In the genomic region with DNA sequence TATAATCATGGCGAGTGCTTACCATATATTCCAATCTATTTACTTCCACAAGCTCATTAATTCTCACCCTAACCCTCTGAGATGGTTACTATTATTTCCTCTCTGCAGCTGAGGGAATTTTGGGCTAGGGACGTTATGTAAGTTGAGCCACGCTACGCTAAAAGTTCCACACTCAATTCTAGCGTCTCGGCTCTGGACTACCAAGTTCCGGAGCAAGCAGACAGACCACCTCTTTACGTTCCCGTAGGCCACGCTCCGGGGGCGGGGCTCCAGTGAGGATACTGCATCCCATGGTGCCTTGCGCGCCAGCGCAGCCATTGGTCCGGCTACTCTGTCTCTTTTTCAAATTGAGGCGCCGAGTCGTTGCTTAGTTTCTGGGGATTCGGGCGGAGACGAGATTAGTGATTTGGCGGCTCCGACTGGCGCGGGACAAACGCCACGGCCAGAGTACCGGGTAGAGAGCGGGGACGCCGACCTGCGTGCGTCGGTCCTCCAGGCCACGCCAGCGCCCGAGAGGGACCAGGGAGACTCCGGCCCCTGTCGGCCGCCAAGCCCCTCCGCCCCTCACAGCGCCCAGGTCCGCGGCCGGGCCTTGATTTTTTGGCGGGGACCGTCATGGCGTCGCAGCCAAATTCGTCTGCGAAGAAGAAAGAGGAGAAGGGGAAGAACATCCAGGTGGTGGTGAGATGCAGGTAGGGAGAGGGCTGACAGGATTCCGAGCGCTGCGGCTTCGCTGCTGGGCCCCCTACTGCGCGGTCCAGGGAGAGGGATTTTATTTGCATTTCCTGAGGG, we compare ENCODE assay signal across 1 cellular context.
A peak's percentile ranks its signal among the peaks of the same experiment; 100 is the strongest.
TF ChIP-seq lines count a peak whose summit lies in the region.

KIF11 (plus strand) TSS at position 370 of the 792 bp plus-strand sequence; CDS start at position 616, 246 bp downstream.

TF ChIP-seq in K562, 482 proteins besides CTCF, POLR2A, EP300 and RAD21 (continued from another document and continues in another):
- TF ChIP-seq, protein P1, sequence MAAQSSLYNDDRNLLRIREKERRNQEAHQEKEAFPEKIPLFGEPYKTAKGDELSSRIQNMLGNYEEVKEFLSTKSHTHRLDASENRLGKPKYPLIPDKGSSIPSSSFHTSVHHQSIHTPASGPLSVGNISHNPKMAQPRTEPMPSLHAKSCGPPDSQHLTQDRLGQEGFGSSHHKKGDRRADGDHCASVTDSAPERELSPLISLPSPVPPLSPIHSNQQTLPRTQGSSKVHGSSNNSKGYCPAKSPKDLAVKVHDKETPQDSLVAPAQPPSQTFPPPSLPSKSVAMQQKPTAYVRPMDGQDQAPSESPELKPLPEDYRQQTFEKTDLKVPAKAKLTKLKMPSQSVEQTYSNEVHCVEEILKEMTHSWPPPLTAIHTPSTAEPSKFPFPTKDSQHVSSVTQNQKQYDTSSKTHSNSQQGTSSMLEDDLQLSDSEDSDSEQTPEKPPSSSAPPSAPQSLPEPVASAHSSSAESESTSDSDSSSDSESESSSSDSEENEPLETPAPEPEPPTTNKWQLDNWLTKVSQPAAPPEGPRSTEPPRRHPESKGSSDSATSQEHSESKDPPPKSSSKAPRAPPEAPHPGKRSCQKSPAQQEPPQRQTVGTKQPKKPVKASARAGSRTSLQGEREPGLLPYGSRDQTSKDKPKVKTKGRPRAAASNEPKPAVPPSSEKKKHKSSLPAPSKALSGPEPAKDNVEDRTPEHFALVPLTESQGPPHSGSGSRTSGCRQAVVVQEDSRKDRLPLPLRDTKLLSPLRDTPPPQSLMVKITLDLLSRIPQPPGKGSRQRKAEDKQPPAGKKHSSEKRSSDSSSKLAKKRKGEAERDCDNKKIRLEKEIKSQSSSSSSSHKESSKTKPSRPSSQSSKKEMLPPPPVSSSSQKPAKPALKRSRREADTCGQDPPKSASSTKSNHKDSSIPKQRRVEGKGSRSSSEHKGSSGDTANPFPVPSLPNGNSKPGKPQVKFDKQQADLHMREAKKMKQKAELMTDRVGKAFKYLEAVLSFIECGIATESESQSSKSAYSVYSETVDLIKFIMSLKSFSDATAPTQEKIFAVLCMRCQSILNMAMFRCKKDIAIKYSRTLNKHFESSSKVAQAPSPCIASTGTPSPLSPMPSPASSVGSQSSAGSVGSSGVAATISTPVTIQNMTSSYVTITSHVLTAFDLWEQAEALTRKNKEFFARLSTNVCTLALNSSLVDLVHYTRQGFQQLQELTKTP (IDR thresholded peaks at IDR 0.05; ENCODE audit: low read depth in 1 of 2, partially characterized antibody in 2 of 2) = no peak
- TF ChIP-seq, protein P2, sequence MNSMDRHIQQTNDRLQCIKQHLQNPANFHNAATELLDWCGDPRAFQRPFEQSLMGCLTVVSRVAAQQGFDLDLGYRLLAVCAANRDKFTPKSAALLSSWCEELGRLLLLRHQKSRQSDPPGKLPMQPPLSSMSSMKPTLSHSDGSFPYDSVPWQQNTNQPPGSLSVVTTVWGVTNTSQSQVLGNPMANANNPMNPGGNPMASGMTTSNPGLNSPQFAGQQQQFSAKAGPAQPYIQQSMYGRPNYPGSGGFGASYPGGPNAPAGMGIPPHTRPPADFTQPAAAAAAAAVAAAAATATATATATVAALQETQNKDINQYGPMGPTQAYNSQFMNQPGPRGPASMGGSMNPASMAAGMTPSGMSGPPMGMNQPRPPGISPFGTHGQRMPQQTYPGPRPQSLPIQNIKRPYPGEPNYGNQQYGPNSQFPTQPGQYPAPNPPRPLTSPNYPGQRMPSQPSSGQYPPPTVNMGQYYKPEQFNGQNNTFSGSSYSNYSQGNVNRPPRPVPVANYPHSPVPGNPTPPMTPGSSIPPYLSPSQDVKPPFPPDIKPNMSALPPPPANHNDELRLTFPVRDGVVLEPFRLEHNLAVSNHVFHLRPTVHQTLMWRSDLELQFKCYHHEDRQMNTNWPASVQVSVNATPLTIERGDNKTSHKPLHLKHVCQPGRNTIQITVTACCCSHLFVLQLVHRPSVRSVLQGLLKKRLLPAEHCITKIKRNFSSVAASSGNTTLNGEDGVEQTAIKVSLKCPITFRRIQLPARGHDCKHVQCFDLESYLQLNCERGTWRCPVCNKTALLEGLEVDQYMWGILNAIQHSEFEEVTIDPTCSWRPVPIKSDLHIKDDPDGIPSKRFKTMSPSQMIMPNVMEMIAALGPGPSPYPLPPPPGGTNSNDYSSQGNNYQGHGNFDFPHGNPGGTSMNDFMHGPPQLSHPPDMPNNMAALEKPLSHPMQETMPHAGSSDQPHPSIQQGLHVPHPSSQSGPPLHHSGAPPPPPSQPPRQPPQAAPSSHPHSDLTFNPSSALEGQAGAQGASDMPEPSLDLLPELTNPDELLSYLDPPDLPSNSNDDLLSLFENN (IDR thresholded peaks at IDR 0.05; ENCODE audit: low read depth in 2 of 2, low read length in 2 of 2) = peak in 1 of 2 experiments; percentile 16; a peak in 1 of 4 replicates
- TF ChIP-seq BDP1 (IDR thresholded peaks at IDR 0.05; ENCODE audit: insufficient read depth, insufficient read length) (no peak), ETS2 (tag; IDR thresholded peaks at IDR 0.05; ENCODE audit: borderline replicate concordance, poor library complexity, severe bottlenecking) (no peak), MBD2 (IDR thresholded peaks at IDR 0.05; ENCODE audit: borderline replicate concordance, low read depth) (peak; percentile 26; the same call in 1 of the 2 replicates), IFI16 (CRISPR knock-in tag; IDR thresholded peaks at IDR 0.05) (no peak), HNRNPH1 (optimal IDR thresholded peaks at IDR 0.05; ENCODE audit: low read depth, low read length) (no peak), ZNF717 (CRISPR knock-in tag; IDR thresholded peaks at IDR 0.05) (no peak), ZNF766 (CRISPR knock-in tag; conservative IDR thresholded peaks at IDR 0.05) (no peak), SAFB2 (IDR thresholded peaks at IDR 0.05; ENCODE audit: borderline replicate concordance, low read depth, low read length, severe bottlenecking) (no peak), ZNF23 (CRISPR knock-in tag; IDR thresholded peaks at IDR 0.05) (no peak), RBM14 (IDR thresholded peaks at IDR 0.05; ENCODE audit: borderline replicate concordance, insufficient read depth, low read depth, low read length) (no peak), ZNF274 (IDR thresholded peaks at IDR 0.05; ENCODE audit: borderline replicate concordance, low read depth, low read length) (no peak), CCNT2 (IDR thresholded peaks at IDR 0.05; ENCODE audit: borderline replicate concordance, extremely low read depth, insufficient read length, low read depth, low read length) (no peak), CBX2 (IDR thresholded peaks at IDR 0.05; ENCODE audit: insufficient read depth, low read length, poor library complexity, severe bottlenecking) (no peak), ZNF584 (CRISPR knock-in tag; IDR thresholded peaks at IDR 0.05; ENCODE audit: low read depth) (no peak), ZNF644 (tag; IDR thresholded peaks at IDR 0.05; ENCODE audit: low read depth) (no peak), RHOXF2B (CRISPR knock-in tag; conservative IDR thresholded peaks at IDR 0.05) (no peak), ZNF239 (CRISPR knock-in tag; IDR thresholded peaks at IDR 0.05) (no peak), KLF16 (IDR thresholded peaks at IDR 0.05) (no peak), HNRNPL (IDR thresholded peaks at IDR 0.05; ENCODE audit: low read depth, low read length) (no peak), ZNF224 (CRISPR knock-in tag; IDR thresholded peaks at IDR 0.05) (no peak), ZNF655 (CRISPR knock-in tag; IDR thresholded peaks at IDR 0.05) (no peak), NEUROD1 (IDR thresholded peaks at IDR 0.05; ENCODE audit: borderline replicate concordance, low read depth, low read length, partially characterized antibody) (no peak), BRD4 (IDR thresholded peaks at IDR 0.05) (no peak), ZNF282 (CRISPR knock-in tag; IDR thresholded peaks at IDR 0.05) (no peak), NR2C2 (CRISPR knock-in tag; IDR thresholded peaks at IDR 0.05) (no peak), NR2C2 (tag; IDR thresholded peaks at IDR 0.05) (no peak), SLC30A9 (CRISPR knock-in tag; IDR thresholded peaks at IDR 0.05) (no peak), TAF9B (IDR thresholded peaks at IDR 0.05; ENCODE audit: partially characterized antibody) (peak; percentile 56), SIRT6 (IDR thresholded peaks at IDR 0.05; ENCODE audit: low read depth, low read length) (no peak), KAT2B (IDR thresholded peaks at IDR 0.05; ENCODE audit: low read depth, low read length) (no peak), E2F5 (CRISPR knock-in tag; IDR thresholded peaks at IDR 0.05) (no peak), ZBTB9 (CRISPR knock-in tag; IDR thresholded peaks at IDR 0.05) (no peak), TOE1 (IDR thresholded peaks at IDR 0.05; ENCODE audit: borderline replicate concordance) (0 out of 2 replicates have a peak, but pooled peaks have one; percentile 24), TOE1 (CRISPR knock-in tag; IDR thresholded peaks at IDR 0.05; ENCODE audit: borderline replicate concordance, low read depth) (no peak)
- TF ChIP-seq, protein P3, sequence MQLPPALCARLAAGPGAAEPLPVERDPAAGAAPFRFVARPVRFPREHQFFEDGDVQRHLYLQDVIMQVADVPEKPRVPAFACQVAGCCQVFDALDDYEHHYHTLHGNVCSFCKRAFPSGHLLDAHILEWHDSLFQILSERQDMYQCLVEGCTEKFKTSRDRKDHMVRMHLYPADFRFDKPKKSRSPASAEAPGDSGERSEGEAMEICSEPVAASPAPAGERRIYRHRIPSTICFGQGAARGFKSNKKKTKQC (CRISPR knock-in tag; IDR thresholded peaks at IDR 0.05) = no peak
- TF ChIP-seq, protein P4, sequence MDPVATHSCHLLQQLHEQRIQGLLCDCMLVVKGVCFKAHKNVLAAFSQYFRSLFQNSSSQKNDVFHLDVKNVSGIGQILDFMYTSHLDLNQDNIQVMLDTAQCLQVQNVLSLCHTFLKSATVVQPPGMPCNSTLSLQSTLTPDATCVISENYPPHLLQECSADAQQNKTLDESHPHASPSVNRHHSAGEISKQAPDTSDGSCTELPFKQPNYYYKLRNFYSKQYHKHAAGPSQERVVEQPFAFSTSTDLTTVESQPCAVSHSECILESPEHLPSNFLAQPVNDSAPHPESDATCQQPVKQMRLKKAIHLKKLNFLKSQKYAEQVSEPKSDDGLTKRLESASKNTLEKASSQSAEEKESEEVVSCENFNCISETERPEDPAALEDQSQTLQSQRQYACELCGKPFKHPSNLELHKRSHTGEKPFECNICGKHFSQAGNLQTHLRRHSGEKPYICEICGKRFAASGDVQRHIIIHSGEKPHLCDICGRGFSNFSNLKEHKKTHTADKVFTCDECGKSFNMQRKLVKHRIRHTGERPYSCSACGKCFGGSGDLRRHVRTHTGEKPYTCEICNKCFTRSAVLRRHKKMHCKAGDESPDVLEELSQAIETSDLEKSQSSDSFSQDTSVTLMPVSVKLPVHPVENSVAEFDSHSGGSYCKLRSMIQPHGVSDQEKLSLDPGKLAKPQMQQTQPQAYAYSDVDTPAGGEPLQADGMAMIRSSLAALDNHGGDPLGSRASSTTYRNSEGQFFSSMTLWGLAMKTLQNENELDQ (CRISPR knock-in tag; IDR thresholded peaks at IDR 0.05; ENCODE audit: borderline replicate concordance) = no peak
- TF ChIP-seq, protein P5, sequence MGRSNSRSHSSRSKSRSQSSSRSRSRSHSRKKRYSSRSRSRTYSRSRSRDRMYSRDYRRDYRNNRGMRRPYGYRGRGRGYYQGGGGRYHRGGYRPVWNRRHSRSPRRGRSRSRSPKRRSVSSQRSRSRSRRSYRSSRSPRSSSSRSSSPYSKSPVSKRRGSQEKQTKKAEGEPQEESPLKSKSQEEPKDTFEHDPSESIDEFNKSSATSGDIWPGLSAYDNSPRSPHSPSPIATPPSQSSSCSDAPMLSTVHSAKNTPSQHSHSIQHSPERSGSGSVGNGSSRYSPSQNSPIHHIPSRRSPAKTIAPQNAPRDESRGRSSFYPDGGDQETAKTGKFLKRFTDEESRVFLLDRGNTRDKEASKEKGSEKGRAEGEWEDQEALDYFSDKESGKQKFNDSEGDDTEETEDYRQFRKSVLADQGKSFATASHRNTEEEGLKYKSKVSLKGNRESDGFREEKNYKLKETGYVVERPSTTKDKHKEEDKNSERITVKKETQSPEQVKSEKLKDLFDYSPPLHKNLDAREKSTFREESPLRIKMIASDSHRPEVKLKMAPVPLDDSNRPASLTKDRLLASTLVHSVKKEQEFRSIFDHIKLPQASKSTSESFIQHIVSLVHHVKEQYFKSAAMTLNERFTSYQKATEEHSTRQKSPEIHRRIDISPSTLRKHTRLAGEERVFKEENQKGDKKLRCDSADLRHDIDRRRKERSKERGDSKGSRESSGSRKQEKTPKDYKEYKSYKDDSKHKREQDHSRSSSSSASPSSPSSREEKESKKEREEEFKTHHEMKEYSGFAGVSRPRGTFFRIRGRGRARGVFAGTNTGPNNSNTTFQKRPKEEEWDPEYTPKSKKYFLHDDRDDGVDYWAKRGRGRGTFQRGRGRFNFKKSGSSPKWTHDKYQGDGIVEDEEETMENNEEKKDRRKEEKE (IDR thresholded peaks at IDR 0.05; ENCODE audit: borderline replicate concordance in 1 of 2, control insufficient read depth in 1 of 2, low read depth in 2 of 2, low read length in 1 of 2) = no peak
- TF ChIP-seq, protein P6, sequence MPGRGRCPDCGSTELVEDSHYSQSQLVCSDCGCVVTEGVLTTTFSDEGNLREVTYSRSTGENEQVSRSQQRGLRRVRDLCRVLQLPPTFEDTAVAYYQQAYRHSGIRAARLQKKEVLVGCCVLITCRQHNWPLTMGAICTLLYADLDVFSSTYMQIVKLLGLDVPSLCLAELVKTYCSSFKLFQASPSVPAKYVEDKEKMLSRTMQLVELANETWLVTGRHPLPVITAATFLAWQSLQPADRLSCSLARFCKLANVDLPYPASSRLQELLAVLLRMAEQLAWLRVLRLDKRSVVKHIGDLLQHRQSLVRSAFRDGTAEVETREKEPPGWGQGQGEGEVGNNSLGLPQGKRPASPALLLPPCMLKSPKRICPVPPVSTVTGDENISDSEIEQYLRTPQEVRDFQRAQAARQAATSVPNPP (IDR thresholded peaks at IDR 0.05; ENCODE audit: borderline replicate concordance, insufficient read depth, insufficient read length) = no peak
